17 cellular contexts compared by ENCODE assay signal in the genomic region with DNA sequence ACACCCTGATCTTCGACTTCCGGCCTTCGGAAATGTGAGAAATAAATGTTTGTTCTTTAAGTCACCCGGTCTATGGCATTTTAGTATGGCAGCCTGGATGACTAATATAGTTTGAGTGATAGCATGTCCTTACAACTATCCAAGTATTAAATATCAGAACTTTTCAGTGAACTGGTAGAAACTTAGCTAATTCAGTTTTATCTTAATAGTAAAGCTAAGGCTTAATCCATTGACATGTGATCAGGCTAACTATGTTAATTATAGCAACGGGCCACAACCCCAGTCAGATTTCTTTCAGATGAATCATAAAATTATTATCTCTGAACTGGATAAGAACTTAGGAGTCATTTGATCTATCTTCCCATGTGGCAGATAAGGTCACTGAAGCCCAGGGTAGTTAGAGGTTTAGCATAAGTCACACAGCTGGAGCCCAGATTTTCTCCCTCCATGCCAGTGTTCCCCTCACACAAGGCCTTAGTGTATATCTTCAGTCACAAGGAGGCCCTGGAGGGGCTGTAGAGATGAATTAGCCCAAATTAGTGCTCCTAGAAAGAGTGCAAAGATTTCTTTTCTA.
DNase-seq lines count a peak whose midpoint lies in the region; ATAC-seq and TF ChIP-seq lines count a peak whose summit lies in the region.
"Had no signal": no experiment of that assay in that cellular context is flagged by ENCODE, and none has a peak within 500 bp of the region (broad histone marks: within the 10 kb centered on the region; RNA-seq: fewer than 3 reads in every experiment).

No MANE protein-coding gene starts in this region.

- no peak for ATAC-seq in HG03460 (IDR thresholded peaks at IDR 0.05; ENCODE audit: unreplicated experiment)
- ATAC-seq in HG03469 (IDR thresholded peaks at IDR 0.05; ENCODE audit: unreplicated experiment), result no peak
- no peak for ATAC-seq in GM18907 (IDR thresholded peaks at IDR 0.05; ENCODE audit: unreplicated experiment)
- ATAC-seq: esophagus mucosa; stimulated activated naive B cell treated with anti-CD40 and anti-IgM and Interleukin-4, amounts not matched to agents 10 μg/mL and 1 μg/mL and 100 μg/mL, for 72 hours had no signal

- H3K4me3 ChIP-seq in cardiac fibroblast (replicated peaks in 1 of 2; ENCODE audit: low read depth in 2 of 2, low read length in 2 of 2), result no peak overlapping the region
- H3K4me3 ChIP-seq: neural progenitor cell, Peyer's patch, sigmoid colon had no signal

- peak; percentile 11 for DNase-seq in AG08395 (ENCODE audit: low spot score)
- DNase-seq in HS-5 (ENCODE audit: low read depth), result peak; percentile 64
- peak; percentile 16 to 29 for DNase-seq in cardiac fibroblast (ENCODE audit: low read depth in 2 of 2)
- peak; percentile 44 for DNase-seq in kidney tubule cell (ENCODE audit: low spot score)
- no peak for DNase-seq in Kasumi-1 (lab: John Stamatoyannopoulos, UW)
- DNase-seq: activated CD4-positive, CD25-positive, alpha-beta regulatory T cell treated with anti-CD3 and anti-CD28 coated beads, Interleukin-2, amount 50 U/mL, for 72 hours; activated naive CD8-positive, alpha-beta T cell treated with anti-CD3 and anti-CD28 coated beads, Interleukin-2, amount 10 ng/mL, durations not matched to agents 7 days and 5 days; NCI-H2029 treated with DMSO at 0.1 percent for 48 hours; NCI-H526 treated with DMSO at 0.1 percent for 48 hours; Peyer's patch; sigmoid colon; stimulated activated naive B cell treated with anti-CD40 and anti-IgM and Interleukin-4, amounts not matched to agents 10 μg/mL and 1 μg/mL and 100 μg/mL, for 72 hours had no signal

- no peak for TF ChIP-seq CTCF in cardiac fibroblast (IDR thresholded peaks at IDR 0.05; ENCODE audit: low read depth, low read length)

Comparison
In these comparisons a context has a peak if more than half of its experiments do, and no peak if none do; other contexts are left out.
1. DNase-seq: peak in AG08395 (single experiment), HS-5 (single experiment), cardiac fibroblast (2 of 2) and kidney tubule cell (single experiment); none in Kasumi-1 (0 of 2).